ENCODE assay signal across 9 cellular contexts in genomic region chr4:118281611-118282442, GRCh38.
A peak's percentile ranks its signal among the peaks of the same experiment; 100 is the strongest.
DNase-seq lines count a peak whose midpoint lies in the region; ATAC-seq and TF ChIP-seq lines count a peak whose summit lies in the region.
"Had no signal": no experiment of that assay in that cellular context is flagged by ENCODE, and none has a peak within 500 bp of the region (broad histone marks: within the 10 kb centered on the region; RNA-seq: fewer than 3 reads in every experiment).

No MANE protein-coding gene starts in this region.

- H3K27me3 Mint-ChIP-seq in activated naive CD4-positive, alpha-beta T cell treated with anti-CD3 and anti-CD28 coated beads, Interleukin-2, amount 50 U/mL, for 24 hours: no peaks in the 10 kb centered on the region
- H3K27me3 Mint-ChIP-seq in stimulated activated naive CD8-positive, alpha-beta T cell treated with anti-CD3 and anti-CD28 coated beads, Interleukin-15, amount 100 ng/mL, for 72 hours: no peaks in the 10 kb centered on the region

- no peak for ATAC-seq in stimulated activated naive CD8-positive, alpha-beta T cell treated with anti-CD3 and anti-CD28 coated beads, Interleukin-15, amount 100 ng/mL, for 72 hours
- ATAC-seq in esophagus mucosa: no peak

- H3K9me3 Mint-ChIP-seq in activated naive CD4-positive, alpha-beta T cell treated with anti-CD3 and anti-CD28 coated beads, Interleukin-2, amount 50 U/mL, for 24 hours: no peaks in the 10 kb centered on the region
- H3K9me3 Mint-ChIP-seq in stimulated activated naive CD8-positive, alpha-beta T cell treated with anti-CD3 and anti-CD28 coated beads, Interleukin-15, amount 100 ng/mL, for 72 hours: no peaks in the 10 kb centered on the region

- no peak for TF ChIP-seq POLR2A in esophagus squamous epithelium (IDR thresholded peaks at IDR 0.05)

- TF ChIP-seq CTCF in esophagus squamous epithelium (IDR thresholded peaks at IDR 0.05): no peak

- H3K27ac Mint-ChIP-seq in activated naive CD4-positive, alpha-beta T cell treated with anti-CD3 and anti-CD28 coated beads, Interleukin-2, amount 50 U/mL, for 24 hours: peak overlapping the region; percentile 76
- H3K27ac Mint-ChIP-seq in stimulated activated naive CD8-positive, alpha-beta T cell treated with anti-CD3 and anti-CD28 coated beads, Interleukin-15, amount 100 ng/mL, for 72 hours: peak overlapping the region in 1 of 2 donors; percentile 72

- H3K9me3 ChIP-seq in esophagus squamous epithelium: no peaks in the 10 kb centered on the region

- no peaks in the 10 kb centered on the region for H3K27me3 ChIP-seq in esophagus squamous epithelium
- H3K27me3 ChIP-seq: dorsolateral prefrontal cortex had no signal

- H3K4me3 Mint-ChIP-seq in activated naive CD4-positive, alpha-beta T cell treated with anti-CD3 and anti-CD28 coated beads, Interleukin-2, amount 50 U/mL, for 24 hours: peak overlapping the region; percentile 90
- peak overlapping the region; percentile 11 to 91 for H3K4me3 Mint-ChIP-seq in stimulated activated naive CD8-positive, alpha-beta T cell treated with anti-CD3 and anti-CD28 coated beads, Interleukin-15, amount 100 ng/mL, for 72 hours

- intact Hi-C loops in esophagus squamous epithelium (cut with DNase I): loop anchor here (10.0 kb wide), 1 partner anchor 133 kb away; no protein-coding TSS in a partner anchor

- H3K36me3 ChIP-seq in esophagus squamous epithelium: peaks cover 0 to 21% (median 0%) of the 10 kb centered on the region in 3 donors

- peaks cover 55% of the 10 kb centered on the region for H3K4me1 Mint-ChIP-seq in activated naive CD4-positive, alpha-beta T cell treated with anti-CD3 and anti-CD28 coated beads, Interleukin-2, amount 50 U/mL, for 24 hours
- peaks cover 24% of the 10 kb centered on the region for H3K4me1 Mint-ChIP-seq in stimulated activated naive CD8-positive, alpha-beta T cell treated with anti-CD3 and anti-CD28 coated beads, Interleukin-15, amount 100 ng/mL, for 72 hours

- peaks cover 0 to 69% (median 17%) of the 10 kb centered on the region in 3 donors for H3K4me1 ChIP-seq in esophagus squamous epithelium

- H3K27ac ChIP-seq in esophagus squamous epithelium: peak overlapping the region in 3 of 4 donors; percentile 32 to 98 (median 96)

- H3K4me3 ChIP-seq in esophagus squamous epithelium: no peak overlapping the region

- no peak for DNase-seq in activated naive CD4-positive, alpha-beta T cell treated with anti-CD3 and anti-CD28 coated beads, Interleukin-2, amount 50 U/mL, for 16 hours
- DNase-seq in OCI-M1 (lab: John Stamatoyannopoulos, UW) (peak; percentile 28), esophagus squamous epithelium (lab: John Stamatoyannopoulos, UW) (no peak), GM19240 (ENCODE audit: insufficient read length, low spot score) (no peak), NCI-H774 (lab: John Stamatoyannopoulos, UW) (no peak)
- no peak for DNase-seq in stimulated activated naive CD8-positive, alpha-beta T cell treated with anti-CD3 and anti-CD28 coated beads, Interleukin-15, amount 100 ng/mL, for 72 hours

- peaks cover 37% of the 10 kb centered on the region for H3K36me3 Mint-ChIP-seq in activated naive CD4-positive, alpha-beta T cell treated with anti-CD3 and anti-CD28 coated beads, Interleukin-2, amount 50 U/mL, for 24 hours

- 39 to 47% methylated on average over 9 of the region's 9 CpGs for WGBS in esophagus squamous epithelium, 2 donors
